8 cellular contexts compared by ENCODE assay signal in genomic region chrX:1591102-1591862, GRCh38. TPM values are rescaled to one million over a fixed set of nuclear protein-coding genes. Genes with fewer than 3 reads are reported as not detected.
DNase-seq lines count a peak whose midpoint lies in the region; ATAC-seq and TF ChIP-seq lines count a peak whose summit lies in the region.

AKAP17A (plus strand) TSS chrX:1591604; CDS start chrX:1593463, 1,859 bp downstream.

- peak within 1 kb of the TSS; percentile 95 to 97 for H3K4me3 Mint-ChIP-seq in CD14-positive monocyte

- WGBS in liver = 2% methylated on average over 66 of the region's 66 CpGs

- H3K9me3 ChIP-seq in liver (ENCODE audit: control insufficient read depth in 4 of 4, low read length in 3 of 4) = no peaks in the 10 kb centered on the region

- no peak for TF ChIP-seq CTCF in CD14-positive monocyte (IDR thresholded peaks at IDR 0.05)
- peak in 47 of 56 donors; percentile 15 to 66 (median 45) for TF ChIP-seq CTCF in dorsolateral prefrontal cortex (IDR thresholded peaks at IDR 0.05 in 54 of 56, conservative IDR thresholded peaks at IDR 0.05 in 2 of 56; ENCODE audit: low read depth in 1 of 56, partially characterized antibody in 56 of 56)
- TF ChIP-seq CTCF in liver (IDR thresholded peaks at IDR 0.05; ENCODE audit: low read depth, low read length, missing input control) = no peak

- H3K36me3 ChIP-seq in liver (ENCODE audit: control insufficient read depth in 4 of 4, insufficient read depth in 3 of 4, low read depth in 1 of 4, low read length in 3 of 4) = peaks cover 12 to 26% (median 20%) of the 10 kb centered on the region in 4 donors

- DNase-seq in CD14-positive monocyte (ENCODE audit: low spot score) (peak; percentile 93), NCI-H82 (lab: John Stamatoyannopoulos, UW) (peak; percentile 92), dorsolateral prefrontal cortex (peak; percentile 92 to 100 (median 96))
- peak; percentile 99 for DNase-seq in activated CD4-positive, alpha-beta T cell treated with anti-CD3 and anti-CD28 coated beads, Interleukin-2, amount 50 U/mL, for 48 hours
- peak; percentile 98 for DNase-seq in stimulated activated CD4-positive, alpha-beta T cell treated with anti-CD3 and anti-CD28 coated beads, Interleukin-4, amount 100 ng/mL, for 1 hour

- no peak for TF ChIP-seq RAD21 in liver (IDR thresholded peaks at IDR 0.05)

- H3K27me3 ChIP-seq in dorsolateral prefrontal cortex (no peaks in the 10 kb centered on the region), liver (ENCODE audit: control insufficient read depth in 4 of 4, insufficient read depth in 4 of 4, low read length in 3 of 4) (no peaks in the 10 kb centered on the region)

- no peaks in the 10 kb centered on the region for H3K27me3 Mint-ChIP-seq in CD14-positive monocyte (ENCODE audit: low read depth in 3 of 3)

- H3K4me1 ChIP-seq in liver (ENCODE audit: control insufficient read depth in 4 of 4, insufficient read depth in 4 of 4, low read length in 3 of 4) = peaks cover 0 to 31% (median 15%) of the 10 kb centered on the region in 4 donors

- peaks cover 26 to 30% of the 10 kb centered on the region in 2 donors for H3K36me3 Mint-ChIP-seq in CD14-positive monocyte

- H3K4me1 Mint-ChIP-seq in CD14-positive monocyte = peaks cover 23% of the 10 kb centered on the region

- intact Hi-C loops in CD14-positive monocyte (cut with micrococcal nuclease) = loop anchor here (2.0 to 10.0 kb wide), 3 partner anchors 66 to 196 kb away; partner anchors contain the start of gene SLC25A6 (in 1 of the 2)
- intact Hi-C loops in dorsolateral prefrontal cortex (cut with DNase I) = loop anchor here (2.0 to 10.0 kb wide), 4 partner anchors 138 to 199 kb away; partner anchors contain the start of genes ASMTL (in 2 of the 2) and SLC25A6 (in 2 of the 2)

- H3K4me3 ChIP-seq in dorsolateral prefrontal cortex (peak within 1 kb of the TSS; percentile 53 to 91 (median 75)), liver (ENCODE audit: low read depth in 1 of 3, low read length in 3 of 3) (peak within 1 kb of the TSS; percentile 87 to 93 (median 93))

- peak within 1 kb of the TSS; percentile 85 to 89 for H3K9ac ChIP-seq in liver (ENCODE audit: low read depth in 1 of 2, low read length in 2 of 2)

- peak within 1 kb of the TSS; percentile 92 to 98 (median 94) for H3K27ac Mint-ChIP-seq in CD14-positive monocyte

- ATAC-seq in GM19438 (IDR thresholded peaks at IDR 0.05; ENCODE audit: low read depth, unreplicated experiment) (peak; percentile 68), HG03571 (IDR thresholded peaks at IDR 0.05; ENCODE audit: unreplicated experiment) (peak; percentile 84)

- peak within 1 kb of the TSS in 43 of 59 donors; percentile 7 to 86 (median 63) for H3K27ac ChIP-seq in dorsolateral prefrontal cortex
- H3K27ac ChIP-seq in liver (ENCODE audit: low read depth in 1 of 2, low read length in 2 of 2) = peak within 1 kb of the TSS; percentile 31 to 66

- peaks cover 0 to 2% (median 0%) of the 10 kb centered on the region in 7 donors for H3K9me3 Mint-ChIP-seq in CD14-positive monocyte

TF ChIP-seq in liver, 16 proteins besides CTCF, POLR2A, EP300 and RAD21:
- TF ChIP-seq REST (IDR thresholded peaks at IDR 0.05) (no peak), SP1 (IDR thresholded peaks at IDR 0.05) (peak; percentile 56), GABPA (IDR thresholded peaks at IDR 0.05 in 1 of 2, conservative IDR thresholded peaks at IDR 0.05 in 1 of 2) (peak; percentile 86 to 95), YY1 (IDR thresholded peaks at IDR 0.05) (peak; percentile 58), HNF4G (IDR thresholded peaks at IDR 0.05) (no peak), EGR1 (IDR thresholded peaks at IDR 0.05; ENCODE audit: low read depth in 2 of 2) (peak in 1 of 2 donors; percentile 29), HNF4A (conservative IDR thresholded peaks at IDR 0.05) (peak in 1 of 2 donors; percentile 47), RXRA (IDR thresholded peaks at IDR 0.05) (peak in 1 of 2 donors; percentile 7)
TF ChIP-seq in liver: peak in this region for 6.

RNA-seq across cellular contexts. Expression of gene AKAP17A, which starts in this region (rescaled TPM):
- polyA plus RNA-seq in CD14-positive monocyte = 10 to 100 TPM in 1 of 2 donors, 1 to 10 TPM in 1; 8.9 to 13.6 TPM
- 10 to 100 TPM; 16.7 to 45.7 (median 25.2) TPM for total RNA-seq in dorsolateral prefrontal cortex
- total RNA-seq in liver = 10 to 100 TPM; 16.2 to 49.1 TPM
- 10 to 100 TPM in 1 of 2 donors, 1 to 10 TPM in 1; 5.2 to 22.2 TPM for polyA plus RNA-seq in liver

Comparison
In these comparisons a context has a peak if more than half of its experiments do, and no peak if none do; other contexts are left out.
1. Peak in every context shown above with its lines: DNase-seq, ATAC-seq, H3K4me3 ChIP-seq and H3K27ac ChIP-seq.
2. CTCF ChIP-seq: peak in dorsolateral prefrontal cortex (47 of 56); none in CD14-positive monocyte (single experiment) and liver (single experiment).